In the genomic region with DNA sequence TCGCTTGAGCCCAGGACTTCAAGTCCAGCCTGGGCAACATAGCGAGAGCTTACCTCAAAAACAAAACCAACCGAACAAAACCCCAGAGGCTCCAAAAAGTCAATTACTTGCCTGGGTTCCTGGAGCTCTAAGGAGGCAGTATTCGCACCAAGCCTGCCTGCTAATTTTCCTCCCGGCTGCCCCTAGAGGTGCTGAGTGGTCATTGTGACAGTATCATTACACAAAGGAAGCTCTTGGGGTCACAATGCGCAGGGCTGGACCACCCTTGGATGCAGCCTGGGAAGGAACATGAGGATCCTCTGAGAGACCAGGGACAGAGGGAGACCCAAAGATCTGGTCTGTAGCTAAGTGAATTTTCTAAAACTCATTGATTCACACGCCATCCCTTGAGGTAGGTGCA, we compare ENCODE assay signal across 9 cellular contexts. TPM values are rescaled to one million over a fixed set of nuclear protein-coding genes. Genes with fewer than 3 reads are reported as not detected.
DNase-seq lines count a peak whose midpoint lies in the region; ATAC-seq, FAIRE-seq and TF ChIP-seq lines count a peak whose summit lies in the region.
"Had no signal": no experiment of that assay in that cellular context is flagged by ENCODE, and none has a peak within 500 bp of the region (broad histone marks: within the 10 kb centered on the region; RNA-seq: fewer than 3 reads in every experiment).

No MANE protein-coding gene starts in this region.

- H3K9ac ChIP-seq in adipocyte (ENCODE audit: low read length) (no peak overlapping the region), mesenchymal stem cell (ENCODE audit: low read length) (no peak overlapping the region)

- H3K23ac ChIP-seq in mesenchymal stem cell (ENCODE audit: low read length in 2 of 2): no peak overlapping the region

- H3K9me3 Mint-ChIP-seq in CD4-positive, alpha-beta memory T cell: no peaks in the 10 kb centered on the region

- DNase-seq in D721Med (ENCODE audit: insufficient read length, low spot score) (no peak), KBM-7 (peak; percentile 35), adipocyte (ENCODE audit: low read depth) (peak; percentile 48), mesenchymal stem cell (peak; percentile 46), NCI-H2081 treated with DMSO at 0.1 percent for 48 hours (lab: John Stamatoyannopoulos, UW) (no peak)
- DNase-seq in CD4-positive, alpha-beta memory T cell: no peak
- DNase-seq in activated naive CD4-positive, alpha-beta T cell treated with Interleukin-2 at 50 U/mL for 16 hours: no peak
- DNase-seq: lower lobe of right lung had no signal

- H3K18ac ChIP-seq in mesenchymal stem cell (ENCODE audit: low read depth in 1 of 2, low read length in 2 of 2): no peak overlapping the region

- H3K4me2 ChIP-seq in mesenchymal stem cell (ENCODE audit: low read length, poor library complexity, severe bottlenecking): no peak overlapping the region

- POLR2A ChIA-PET in CD4-positive, alpha-beta memory T cell (lab: Charles Lee; ENCODE audit: partially characterized antibody): no interaction called here

- H3K4me3 ChIP-seq in adipocyte (ENCODE audit: low read length) (no peak overlapping the region), mesenchymal stem cell (ENCODE audit: insufficient read depth in 1 of 2, low read depth in 1 of 2, low read length in 2 of 2) (no peak overlapping the region)
- H3K4me3 ChIP-seq in CD4-positive, alpha-beta memory T cell (ENCODE audit: low read length in 2 of 2): no peak overlapping the region
- H3K4me3 ChIP-seq: lower lobe of right lung had no signal

- H4K8ac ChIP-seq in mesenchymal stem cell (ENCODE audit: low read length): peak overlapping the region; percentile 17

- H3K36me3 ChIP-seq in adipocyte (ENCODE audit: control insufficient read depth, insufficient read depth, low read length, severe bottlenecking) (no peaks in the 10 kb centered on the region), mesenchymal stem cell (ENCODE audit: control insufficient read depth in 1 of 2, insufficient read depth in 2 of 2, low read depth in 1 of 2, low read length in 2 of 2) (peaks cover 0 to 6% of the 10 kb centered on the region in 2 experiments)
- H3K36me3 ChIP-seq in CD4-positive, alpha-beta memory T cell (ENCODE audit: insufficient read depth, low read length): no peaks in the 10 kb centered on the region
- H3K36me3 ChIP-seq: lower lobe of right lung had no signal

- no peak overlapping the region for H2BK15ac ChIP-seq in mesenchymal stem cell (ENCODE audit: low read depth, poor library complexity, severe bottlenecking)

- H4K91ac ChIP-seq in mesenchymal stem cell (ENCODE audit: low read length): no peak overlapping the region

- no peaks in the 10 kb centered on the region for H3K9me3 ChIP-seq in adipocyte (ENCODE audit: control insufficient read depth, low read length)
- no peaks in the 10 kb centered on the region for H3K9me3 ChIP-seq in mesenchymal stem cell (ENCODE audit: control insufficient read depth, low read length)
- no peaks in the 10 kb centered on the region for H3K9me3 ChIP-seq in CD4-positive, alpha-beta memory T cell (ENCODE audit: control insufficient read depth in 1 of 2, low read length in 2 of 2)
- H3K9me3 ChIP-seq: lower lobe of right lung had no signal

- in situ Hi-C loops in KBM-7 (cut with MboI; ENCODE audit: low pct_unique_long_range_greater_than_20kb, low sequenced_read_pairs): no loop called here

- no peak overlapping the region for H3K14ac ChIP-seq in mesenchymal stem cell (ENCODE audit: low read length in 2 of 2)

- H3K4ac ChIP-seq in mesenchymal stem cell (ENCODE audit: low read depth in 1 of 2, low read length in 2 of 2): no peak overlapping the region

- no peak for FAIRE-seq in D721Med (lab: Jason Lieb, UNC)

- H3K27ac ChIP-seq in mesenchymal stem cell (ENCODE audit: low read length, poor library complexity, severe bottlenecking): no peak overlapping the region
- no peak overlapping the region for H3K27ac ChIP-seq in CD4-positive, alpha-beta memory T cell (ENCODE audit: low read depth, low read length)
- H3K27ac ChIP-seq: lower lobe of right lung had no signal

- no peak overlapping the region for H2BK5ac ChIP-seq in mesenchymal stem cell (ENCODE audit: low read depth, low read length, poor library complexity, severe bottlenecking)

- H3K4me1 Mint-ChIP-seq in CD4-positive, alpha-beta memory T cell: peaks cover 0 to 6% (median 3%) of the 10 kb centered on the region in 4 donors

- no peak overlapping the region for H2BK12ac ChIP-seq in mesenchymal stem cell (ENCODE audit: low read length in 2 of 2)

- H3K36me3 Mint-ChIP-seq in CD4-positive, alpha-beta memory T cell: no peaks in the 10 kb centered on the region

- no peak overlapping the region for H2AFZ ChIP-seq in mesenchymal stem cell (ENCODE audit: low read depth, low read length)

- H3K27me3 ChIP-seq in adipocyte (replicated peaks; ENCODE audit: control insufficient read depth, insufficient read depth, low read length) (peaks cover 9% of the 10 kb centered on the region), mesenchymal stem cell (ENCODE audit: control insufficient read depth in 1 of 2, insufficient read depth in 1 of 2, low read length in 2 of 2) (peaks cover 30 to 36% of the 10 kb centered on the region in 2 experiments)
- H3K27me3 ChIP-seq in CD4-positive, alpha-beta memory T cell (ENCODE audit: insufficient read depth, low read length): no peaks in the 10 kb centered on the region

- no peak overlapping the region for H3K27ac Mint-ChIP-seq in CD4-positive, alpha-beta memory T cell

- H3K79me1 ChIP-seq in mesenchymal stem cell (replicated peaks; ENCODE audit: low read length, poor library complexity, severe bottlenecking): no peaks in the 10 kb centered on the region

- H2AK5ac ChIP-seq in mesenchymal stem cell (ENCODE audit: low read length, severe bottlenecking): no peak overlapping the region

- no peak overlapping the region for H2BK120ac ChIP-seq in mesenchymal stem cell (ENCODE audit: low read depth, low read length)

- H3K27me3 Mint-ChIP-seq in CD4-positive, alpha-beta memory T cell: peaks cover 19 to 24% of the 10 kb centered on the region in 2 donors

- intact Hi-C loops in CD4-positive, alpha-beta memory T cell (cut with micrococcal nuclease): no loop called here

- H3K4me3 Mint-ChIP-seq in CD4-positive, alpha-beta memory T cell: no peak overlapping the region

- no peak for ATAC-seq in GM18502 (IDR thresholded peaks at IDR 0.05; ENCODE audit: poor library complexity, unreplicated experiment)
- ATAC-seq: lower lobe of right lung had no signal

- CTCF ChIA-PET in CD4-positive, alpha-beta memory T cell (lab: Charles Lee; ENCODE audit: partially characterized antibody): interaction anchor here (0.6 to 1.2 kb wide), 3 partner anchors 26 to 45 kb away, joined by 3 read pairs; no protein-coding TSS in a partner anchor

- peak; percentile 14 for TF ChIP-seq CTCF in D721Med (IDR thresholded peaks at IDR 0.05; ENCODE audit: insufficient read depth, missing control alignments)

- H3K4me1 ChIP-seq in adipocyte (ENCODE audit: control insufficient read depth, insufficient read depth, low read length) (no peaks in the 10 kb centered on the region), mesenchymal stem cell (ENCODE audit: control insufficient read depth, insufficient read depth, low read depth, low read length) (peaks cover 9% of the 10 kb centered on the region)
- no peaks in the 10 kb centered on the region for H3K4me1 ChIP-seq in CD4-positive, alpha-beta memory T cell (ENCODE audit: insufficient read depth, low read length)

- 70% methylated on average over 6 of the region's 7 CpGs for WGBS in mesenchymal stem cell

RNA-seq across cellular contexts. Expression of a gene that starts 8.5 kb away (rescaled TPM):
- 0.87 TPM for polyA plus RNA-seq in mesenchymal stem cell (2013, experiment 1 of 2)
- polyA plus RNA-seq in mesenchymal stem cell (2013, experiment 2 of 2): 0.90 TPM
- total RNA-seq in CD4-positive, alpha-beta memory T cell: under 1 TPM; 0.64 to 0.73 TPM
- 1 to 10 TPM in 1 of 2 donors, under 1 TPM in 1; 0.64 to 1.7 TPM for polyA plus RNA-seq in CD4-positive, alpha-beta memory T cell

RNA-seq across cellular contexts. Expression of a gene that starts 18.6 kb away (rescaled TPM):
- 104 TPM for polyA plus RNA-seq in mesenchymal stem cell (2013, experiment 1 of 2)
- polyA plus RNA-seq in mesenchymal stem cell (2013, experiment 2 of 2): 105 TPM
- 1 to 10 TPM; 8.4 to 8.7 TPM for total RNA-seq in CD4-positive, alpha-beta memory T cell
- polyA plus RNA-seq in CD4-positive, alpha-beta memory T cell: 1 to 10 TPM in 1 of 2 donors, not detected in 1; 1.6 TPM

RNA-seq across cellular contexts. Expression of a gene that starts 25.1 kb away (rescaled TPM):
- polyA plus RNA-seq in mesenchymal stem cell (2013, experiment 1 of 2): 37.2 TPM
- polyA plus RNA-seq in mesenchymal stem cell (2013, experiment 2 of 2): 35.0 TPM
- total RNA-seq in CD4-positive, alpha-beta memory T cell: 10 to 100 TPM; 14.1 to 14.9 TPM
- 1 to 10 TPM; 8.0 to 9.1 TPM for polyA plus RNA-seq in CD4-positive, alpha-beta memory T cell

RNA-seq across cellular contexts. Expression of a gene that starts 38.2 kb away (rescaled TPM):
- polyA plus RNA-seq in mesenchymal stem cell (2013, experiment 1 of 2): 65.6 TPM
- polyA plus RNA-seq in mesenchymal stem cell (2013, experiment 2 of 2): 65.2 TPM
- 100 to 1,000 TPM; 168 to 169 TPM for total RNA-seq in CD4-positive, alpha-beta memory T cell
- 10 to 100 TPM in 1 of 2 donors, 1 to 10 TPM in 1; 4.7 to 14.1 TPM for polyA plus RNA-seq in CD4-positive, alpha-beta memory T cell

Comparison
In these comparisons a context has a peak if more than half of its experiments do, and no peak if none do; other contexts are left out.
1. DNase-seq: peak in KBM-7 (single experiment), adipocyte (single experiment) and mesenchymal stem cell (single experiment); none in D721Med (single experiment), NCI-H2081 treated with DMSO at 0.1 percent for 48 hours (single experiment), CD4-positive, alpha-beta memory T cell (0 of 5) and activated naive CD4-positive, alpha-beta T cell treated with Interleukin-2 at 50 U/mL for 16 hours (single experiment).